30 cellular contexts compared by ENCODE assay signal in genomic region chr5:166074839-166075481, GRCh38.
DNase-seq lines count a peak whose midpoint lies in the region; ATAC-seq, FAIRE-seq and TF ChIP-seq lines count a peak whose summit lies in the region.
"Had no signal": no experiment of that assay in that cellular context is flagged by ENCODE, and none has a peak within 500 bp of the region (broad histone marks: within the 10 kb centered on the region; RNA-seq: fewer than 3 reads in every experiment).

No MANE protein-coding gene starts in this region.

- H2BK5ac ChIP-seq in H1 (ENCODE audit: low read depth, low read length) (peak overlapping the region; percentile 100), mesenchymal stem cell (ENCODE audit: low read depth, low read length, poor library complexity, severe bottlenecking) (no peak overlapping the region)

- CTCF ChIA-PET in H1 (lab: Charles Lee; ENCODE audit: partially characterized antibody): no interaction called here

- H4K8ac ChIP-seq in H1 (ENCODE audit: extremely low read depth, insufficient read depth, low read length) (no peak overlapping the region), mesenchymal stem cell (ENCODE audit: low read length) (no peak overlapping the region)

- H3K14ac ChIP-seq in H1 (ENCODE audit: insufficient read length) (peak overlapping the region; percentile 50), mesenchymal stem cell (ENCODE audit: low read length in 2 of 2) (no peak overlapping the region)

- TF ChIP-seq EP300 in H1 (IDR thresholded peaks at IDR 0.05; ENCODE audit: borderline replicate concordance in 1 of 2, low read depth in 2 of 2, low read length in 2 of 2): no peak

- 0% methylated on average over 2 of the region's 4 CpGs; no CpG with 5 or more reads in 1 of the 2 experiments for WGBS in H1 (ENCODE audit: extremely low coverage in 1 of 2, insufficient coverage in 1 of 2, insufficient read length in 1 of 2, insufficient replicate concordance in 2 of 2, low coverage in 1 of 2, low lambda C conversion rate in 2 of 2, missing lambda C conversion rate in 1 of 2), 2 experiments
- 39% methylated on average over 4 of the region's 4 CpGs for WGBS in mesenchymal stem cell

- H2BK12ac ChIP-seq in H1 (ENCODE audit: low read depth, low read length) (peak overlapping the region; percentile 99), mesenchymal stem cell (ENCODE audit: low read length in 2 of 2) (peak overlapping the region in 1 of 2 experiments; percentile 63)

- no peaks in the 10 kb centered on the region for H3K79me2 ChIP-seq in H1 (ENCODE audit: control insufficient read depth in 1 of 2, insufficient read depth in 2 of 2, low read length in 2 of 2)

- POLR2A ChIA-PET in H1 (lab: Charles Lee; ENCODE audit: partially characterized antibody): interaction anchor here (1.2 to 1.6 kb wide), 2 partner anchors 9 to 14 kb away, joined by 6 to 9 read pairs; no protein-coding TSS in a partner anchor

- H2BK15ac ChIP-seq in H1 (ENCODE audit: low read length) (peak overlapping the region; percentile 66; the same call in 1 of the 2 replicates), mesenchymal stem cell (ENCODE audit: low read depth, poor library complexity, severe bottlenecking) (no peak overlapping the region)

- H2AK5ac ChIP-seq in H1 (ENCODE audit: low read depth, low read length) (peak overlapping the region; percentile 18; the same call in 1 of the 2 replicates), mesenchymal stem cell (ENCODE audit: low read length, severe bottlenecking) (no peak overlapping the region)

- H3K9me3 ChIP-seq in H1 (ENCODE audit: insufficient read depth in 2 of 2, low read depth in 1 of 2, low read length in 1 of 2): no peaks in the 10 kb centered on the region
- H3K9me3 ChIP-seq in mesenchymal stem cell (ENCODE audit: control insufficient read depth, low read length): peaks cover 6% of the 10 kb centered on the region
- H3K9me3 ChIP-seq: adrenal gland, prostate gland, thoracic aorta had no signal

- no peak for ATAC-seq in GM18861 (IDR thresholded peaks at IDR 0.05; ENCODE audit: unreplicated experiment)
- ATAC-seq: left colon; natural killer cell treated with Interleukin-12 subunit alpha and Interleukin-12 subunit beta and Interleukin-15 and Interleukin-18, amount 100 ng/mL, for 72 hours; Panc1; stimulated activated naive B cell treated with anti-CD40 and anti-IgM and Interleukin-4, amounts not matched to agents 10 μg/mL and 1 μg/mL and 100 μg/mL, for 72 hours; T-helper 17 cell had no signal

- no peaks in the 10 kb centered on the region for H4K20me1 ChIP-seq in H1 (replicated peaks in 1 of 2; ENCODE audit: control insufficient read depth in 1 of 2, insufficient read depth in 2 of 2, low read length in 2 of 2)

- H3K23ac ChIP-seq in H1 (ENCODE audit: insufficient read length): no peak overlapping the region
- peak overlapping the region in 1 of 2 experiments; percentile 59 for H3K23ac ChIP-seq in mesenchymal stem cell (ENCODE audit: low read length in 2 of 2)

- DNase-seq in Daoy (ENCODE audit: low read depth) (peak; percentile 13), NB4 (ENCODE audit: low read depth) (peak; percentile 6), H1 (ENCODE audit: low read depth in 1 of 2, low spot score in 2 of 2) (peak in 1 of 2 experiments; percentile 48), mesenchymal stem cell (peak; percentile 54), NCI-H1436 (lab: John Stamatoyannopoulos, UW) (no peak), hepatic stellate cell (ENCODE audit: low spot score) (no peak)
- no peak for DNase-seq in activated naive CD4-positive, alpha-beta T cell treated with anti-CD3 and anti-CD28 coated beads, Interleukin-2, amount 50 U/mL, for 16 hours
- DNase-seq: ACHN; activated CD4-positive, alpha-beta T cell treated with anti-CD3 and anti-CD28 coated beads, Interleukin-2, amount 50 U/mL, for 48 hours; activated gamma-delta T cell; adrenal gland; CD4-positive, CD25-positive, alpha-beta regulatory T cell; DMS 273 treated with DMSO at 0.1 percent for 48 hours; erythroblast; hypothalamus; IMR-90; left colon; NCI-H187; stimulated activated CD4-positive, alpha-beta T cell treated with anti-CD3 and anti-CD28 coated beads, Interleukin-2, amount 100 ng/mL, for 24 hours; stimulated activated naive B cell treated with anti-CD40 and anti-IgM and Interleukin-4, amounts not matched to agents 10 μg/mL and 1 μg/mL and 100 μg/mL, for 72 hours; T-helper 17 cell had no signal

- H3K56ac ChIP-seq in H1 (replicated peaks; ENCODE audit: insufficient read length, low read depth, low read length): peak overlapping the region; percentile 96

- H3K9ac ChIP-seq in H1 (replicated peaks in 1 of 4; ENCODE audit: extremely low read depth in 1 of 4, low read depth in 3 of 4, low read length in 3 of 4) (peak overlapping the region in 2 of 4 experiments; percentile 25 to 29; a peak in 2 of 7 replicates), mesenchymal stem cell (ENCODE audit: low read length) (no peak overlapping the region)

- no peaks in the 10 kb centered on the region for H3K79me1 ChIP-seq in H1 (ENCODE audit: low read depth, low read length)
- H3K79me1 ChIP-seq in mesenchymal stem cell (replicated peaks; ENCODE audit: low read length, poor library complexity, severe bottlenecking): no peaks in the 10 kb centered on the region

- H4K91ac ChIP-seq in H1 (replicated peaks; ENCODE audit: insufficient read length, low read length) (peak overlapping the region; percentile 100), mesenchymal stem cell (ENCODE audit: low read length) (no peak overlapping the region)

- H3K4ac ChIP-seq in H1 (replicated peaks; ENCODE audit: insufficient read length, low read depth, low read length) (peak overlapping the region; percentile 100), mesenchymal stem cell (ENCODE audit: low read depth in 1 of 2, low read length in 2 of 2) (peak overlapping the region in 1 of 2 experiments; percentile 69)

- peak overlapping the region; percentile 100 for H2BK20ac ChIP-seq in H1 (ENCODE audit: low read length)

- no peak overlapping the region for H2AFZ ChIP-seq in H1 (ENCODE audit: low read length)
- H2AFZ ChIP-seq in mesenchymal stem cell (ENCODE audit: low read depth, low read length): peak overlapping the region; percentile 51

- peak overlapping the region; percentile 100 for H2BK120ac ChIP-seq in H1 (replicated peaks; ENCODE audit: low read depth, low read length)
- H2BK120ac ChIP-seq in mesenchymal stem cell (ENCODE audit: low read depth, low read length): no peak overlapping the region

- no peaks in the 10 kb centered on the region for H3K36me3 ChIP-seq in H1 (ENCODE audit: control insufficient read depth in 2 of 4, insufficient read depth in 4 of 4, low read length in 3 of 4)
- no peaks in the 10 kb centered on the region for H3K36me3 ChIP-seq in mesenchymal stem cell (ENCODE audit: control insufficient read depth in 1 of 2, insufficient read depth in 2 of 2, low read depth in 1 of 2, low read length in 2 of 2)
- H3K36me3 ChIP-seq: adrenal gland, prostate gland, thoracic aorta had no signal

- no peaks in the 10 kb centered on the region; a peak in 1 of 7 replicates for H3K27me3 ChIP-seq in H1 (replicated peaks in 1 of 4; ENCODE audit: control insufficient read depth in 3 of 4, extremely low read depth in 1 of 4, insufficient read depth in 3 of 4, low read length in 3 of 4)
- H3K27me3 ChIP-seq in mesenchymal stem cell (ENCODE audit: control insufficient read depth in 1 of 2, insufficient read depth in 1 of 2, low read length in 2 of 2): no peaks in the 10 kb centered on the region
- H3K27me3 ChIP-seq: adrenal gland had no signal

- H3K27ac ChIP-seq in H1 (ENCODE audit: low read depth, low read length): peak overlapping the region; percentile 92
- no peak overlapping the region for H3K27ac ChIP-seq in mesenchymal stem cell (ENCODE audit: low read length, poor library complexity, severe bottlenecking)
- H3K27ac ChIP-seq: adrenal gland, prostate gland, thoracic aorta had no signal

- FAIRE-seq in H1 (lab: Jason Lieb, UNC): peak; percentile 87
- FAIRE-seq: bronchial epithelial cell, frontal cortex, GM19239, H54 had no signal

- TF ChIP-seq CTCF in NB4 (IDR thresholded peaks at IDR 0.05; ENCODE audit: low read depth, low read length) (no peak), H1 (IDR thresholded peaks at IDR 0.05; ENCODE audit: control extremely low read depth in 1 of 3, insufficient read depth in 1 of 3, low read depth in 1 of 3, low read length in 3 of 3) (no peak)

- H3K18ac ChIP-seq in H1 (ENCODE audit: extremely low read depth, low read length): peak overlapping the region; percentile 92
- peak overlapping the region in 1 of 2 experiments; percentile 40 for H3K18ac ChIP-seq in mesenchymal stem cell (ENCODE audit: low read depth in 1 of 2, low read length in 2 of 2)

- no peak overlapping the region for H3K4me3 ChIP-seq in NB4 (ENCODE audit: low read depth, low read length)
- peak overlapping the region in 1 of 4 experiments; percentile 27; a peak in 2 of 8 replicates for H3K4me3 ChIP-seq in H1 (ENCODE audit: extremely low read depth in 1 of 4, insufficient read depth in 2 of 4, low read depth in 3 of 4, low read length in 4 of 4)
- no peak overlapping the region for H3K4me3 ChIP-seq in mesenchymal stem cell (ENCODE audit: insufficient read depth in 1 of 2, low read depth in 1 of 2, low read length in 2 of 2)
- H3K4me3 ChIP-seq: adrenal gland, prostate gland, thoracic aorta had no signal

- peak overlapping the region; percentile 94 for H4K5ac ChIP-seq in H1 (ENCODE audit: insufficient read length, low read depth, low read length)

- H3K23me2 ChIP-seq in H1 (ENCODE audit: low read depth, low read length): no peaks in the 10 kb centered on the region

- H3K4me2 ChIP-seq in H1 (ENCODE audit: insufficient read depth in 1 of 2, low read depth in 2 of 2, low read length in 2 of 2): peak overlapping the region; percentile 49 to 58
- H3K4me2 ChIP-seq in mesenchymal stem cell (ENCODE audit: low read length, poor library complexity, severe bottlenecking): no peak overlapping the region

- peaks cover 3 to 23% (median 13%) of the 10 kb centered on the region in 4 experiments; a peak in 6 of 7 replicates for H3K4me1 ChIP-seq in H1 (replicated peaks in 1 of 4; ENCODE audit: control insufficient read depth in 3 of 4, insufficient read depth in 4 of 4, low read length in 3 of 4)
- H3K4me1 ChIP-seq in mesenchymal stem cell (ENCODE audit: control insufficient read depth, insufficient read depth, low read depth, low read length): no peaks in the 10 kb centered on the region
- H3K4me1 ChIP-seq: adrenal gland, prostate gland had no signal

- no peak for TF ChIP-seq POLR2A in NB4 (IDR thresholded peaks at IDR 0.05; ENCODE audit: extremely low read depth, insufficient read length)
- 0 out of 3 replicates have a peak, but pooled peaks of 1 of the 2 experiments have one; percentile 16 for TF ChIP-seq POLR2A in H1 (IDR thresholded peaks at IDR 0.05; ENCODE audit: control extremely low read depth in 1 of 2, low read depth in 2 of 2, low read length in 2 of 2)

- TF ChIP-seq RAD21 in H1 (IDR thresholded peaks at IDR 0.05 in 1 of 2, conservative IDR thresholded peaks at IDR 0.05 in 1 of 2; ENCODE audit: low read depth in 2 of 2, low read length in 2 of 2): no peak

TF ChIP-seq in H1, 55 proteins besides CTCF, POLR2A, EP300 and RAD21 (continues in another document):
- peak; percentile 85 for TF ChIP-seq MAFK (IDR thresholded peaks at IDR 0.05; ENCODE audit: low read depth, low read length)
- peak; percentile 71 for TF ChIP-seq JUND (IDR thresholded peaks at IDR 0.05; ENCODE audit: low read length)
- TF ChIP-seq CREB1 (IDR thresholded peaks at IDR 0.05): no peak
- peak; percentile 68; the same call in 1 of the 2 replicates for TF ChIP-seq KDM1A (IDR thresholded peaks at IDR 0.05; ENCODE audit: borderline replicate concordance, low read length)

Comparison
In these comparisons a context has a peak if more than half of its experiments do, and no peak if none do; other contexts are left out.
1. DNase-seq: peak in Daoy (single experiment), NB4 (single experiment) and mesenchymal stem cell (single experiment); none in NCI-H1436 (single experiment), activated naive CD4-positive, alpha-beta T cell treated with anti-CD3 and anti-CD28 coated beads, Interleukin-2, amount 50 U/mL, for 16 hours (single experiment) and hepatic stellate cell (single experiment).